Comparison of ENCODE assay signal across 27 cellular contexts in genomic region chr1:71339238-71339637, GRCh38.
DNase-seq lines count a peak whose midpoint lies in the region; ATAC-seq and TF ChIP-seq lines count a peak whose summit lies in the region.
"Had no signal": no experiment of that assay in that cellular context is flagged by ENCODE, and none has a peak within 500 bp of the region (broad histone marks: within the 10 kb centered on the region; RNA-seq: fewer than 3 reads in every experiment).

No MANE protein-coding gene starts in this region.

- H3K4me3 ChIP-seq in fibroblast of mammary gland (ENCODE audit: control insufficient read depth, low read depth, low read length), result no peak overlapping the region
- H3K4me3 ChIP-seq: ascending aorta, coronary artery, pancreas, smooth muscle cell, upper lobe of left lung had no signal

- TF ChIP-seq CTCF in fibroblast of mammary gland (conservative IDR thresholded peaks at IDR 0.05; ENCODE audit: control insufficient read depth, insufficient read depth, low read depth, low read length), result no peak

- no peak for ATAC-seq in HG03045 (IDR thresholded peaks at IDR 0.05; ENCODE audit: unreplicated experiment)
- ATAC-seq: activated CD8-positive, alpha-beta memory T cell treated with anti-CD3 and anti-CD28 coated beads, Interleukin-2, amount 10 ng/mL, durations not matched to agents 7 days and 5 days; activated T-cell treated with anti-CD3 and anti-CD28 coated beads, Interleukin-2, amount 50 U/mL, for 4 hours; HCT116; left lobe of liver; pancreas; T-helper 17 cell had no signal

- in situ Hi-C loops in ACHN (cut with HindIII; ENCODE audit: low pct_ligation_motif_present, low pct_unique_long_range_greater_than_20kb, low sequenced_read_pairs), result no loop called here

- peak; percentile 3 for DNase-seq in DMS114 treated with DMSO at 0.1 percent for 48 hours (lab: John Stamatoyannopoulos, UW; ENCODE audit: unreplicated experiment)
- DNase-seq in HCEC 1CT, result peak; percentile 13
- peak; percentile 39 for DNase-seq in OCI-M1 (lab: John Stamatoyannopoulos, UW)
- DNase-seq in fibroblast of mammary gland (ENCODE audit: low read depth), result peak; percentile 17
- no peak for DNase-seq in NK-92 treated with Interleukin-12 subunit alpha and Interleukin-12 subunit beta, amount 100 ng/mL, for 24 hours (lab: John Stamatoyannopoulos, UW)
- DNase-seq in ACHN, result no peak
- DNase-seq: activated CD8-positive, alpha-beta memory T cell treated with anti-CD3 and anti-CD28 coated beads, Interleukin-2, amount 10 ng/mL, durations not matched to agents 7 days and 5 days; activated gamma-delta T cell treated with Interleukin-2 at 50 U/mL for 16 hours; activated naive CD8-positive, alpha-beta T cell treated with anti-CD3 and anti-CD28 coated beads, Interleukin-2, amount 10 ng/mL, durations not matched to agents 7 days and 5 days; activated T-cell treated with anti-CD3 and anti-CD28 coated beads, Interleukin-2, amount 50 U/mL, for 4 hours; Calu3; effector CD8-positive, alpha-beta T cell; NCI-H1105 treated with DMSO at 0.1 percent for 48 hours; NCI-H1930; NCI-H2227 treated with DMSO at 0.1 percent for 48 hours; NCI-H526 treated with DMSO at 0.1 percent for 48 hours; pancreas; retina; stimulated activated naive CD4-positive, alpha-beta T cell; T-helper 17 cell; upper lobe of left lung had no signal

Comparison
In these comparisons a context has a peak if more than half of its experiments do, and no peak if none do; other contexts are left out.
1. DNase-seq: peak in DMS114 treated with DMSO at 0.1 percent for 48 hours (single experiment), HCEC 1CT (single experiment), OCI-M1 (single experiment) and fibroblast of mammary gland (single experiment); none in NK-92 treated with Interleukin-12 subunit alpha and Interleukin-12 subunit beta, amount 100 ng/mL, for 24 hours (single experiment) and ACHN (single experiment).